ENCODE assay signal across 2 cellular contexts in the genomic region with DNA sequence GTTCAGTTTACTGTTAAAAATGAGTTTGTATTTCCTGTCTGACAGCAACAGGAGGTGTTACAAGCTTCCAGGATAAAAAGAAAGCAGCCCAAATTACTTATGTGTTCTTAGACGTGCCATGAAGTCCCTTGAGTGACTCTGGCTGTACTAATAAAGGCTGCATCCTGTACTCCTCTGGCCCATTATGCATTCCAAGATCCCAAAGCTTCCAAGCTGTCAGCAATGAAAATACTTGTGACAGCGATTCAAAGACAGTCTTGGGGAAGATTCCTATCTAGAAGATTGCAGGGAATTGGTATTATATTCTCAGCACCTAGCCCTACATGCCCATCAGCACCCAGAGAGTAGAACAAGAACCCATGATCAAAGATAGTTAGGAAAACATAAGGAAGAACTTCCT.
"Had no signal": no experiment of that assay in that cellular context is flagged by ENCODE, and none has a peak within 500 bp of the region (broad histone marks: within the 10 kb centered on the region; RNA-seq: fewer than 3 reads in every experiment).

No MANE protein-coding gene starts in this region.

- ATAC-seq: GM12878 had no signal

- DNase-seq: GDM1 had no signal

- H3K4me3 ChIP-seq: GM12878 had no signal
